ENCODE assay signal across 22 cellular contexts in genomic region chr6:29745386-29745785, GRCh38. TPM values are rescaled to one million over a fixed set of nuclear protein-coding genes. Genes with fewer than 3 reads are reported as not detected.
"Had no signal": no experiment of that assay in that cellular context is flagged by ENCODE, and none has a peak within 500 bp of the region (broad histone marks: within the 10 kb centered on the region; RNA-seq: fewer than 3 reads in every experiment).

No MANE protein-coding gene starts in this region.

- H3K4me3 Mint-ChIP-seq: effector memory CD8-positive, alpha-beta T cell; mesothelial cell of epicardium; natural killer cell treated with Interleukin-12 subunit alpha and Interleukin-12 subunit beta and Interleukin-15 and Interleukin-18, amount 100 ng/mL, for 72 hours; neural progenitor cell; type B pancreatic cell had no signal

- DNase-seq: cortex of kidney; effector memory CD8-positive, alpha-beta T cell; kidney; left lung; mesenchymal stem cell; mucosa of descending colon; naive B cell; stimulated activated CD4-positive, alpha-beta T cell treated with anti-CD3 and anti-CD28 coated beads, Interleukin-12 subunit alpha, Interleukin-12 subunit beta, amount 100 ng/mL, for 4 hours; stimulated activated CD4-positive, alpha-beta T cell treated with anti-CD3 and anti-CD28 coated beads, Interleukin-1b, Interleukin-23, amount 100 ng/mL, for 48 hours; stimulated activated CD4-positive, alpha-beta T cell treated with anti-CD3 and anti-CD28 coated beads, Interleukin-4, amount 100 ng/mL, for 1 hour; stimulated activated CD8-positive, alpha-beta memory T cell treated with anti-CD3 and anti-CD28 coated beads, Interleukin-4, amount 100 ng/mL, for 48 hours; stimulated activated naive CD4-positive, alpha-beta T cell treated with Interleukin-2 at 50 U/mL for 16 hours; stomach; thyroid gland had no signal

- H3K4me3 ChIP-seq: left lung, mucosa of descending colon, neural progenitor cell, right lobe of liver, smooth muscle cell, stomach, thyroid gland had no signal

- H3K4me1 ChIP-seq: neural progenitor cell had no signal

- H3K9me3 ChIP-seq: left lung, mucosa of descending colon, right lobe of liver, stomach, thyroid gland had no signal

- H3K27ac ChIP-seq: left lung, neural progenitor cell, parathyroid adenoma, right lobe of liver, stomach, thyroid gland had no signal

- H3K36me3 ChIP-seq: left lung, neural progenitor cell, right lobe of liver, thyroid gland had no signal

- H3K36me3 Mint-ChIP-seq: mesothelial cell of epicardium; natural killer cell treated with Interleukin-12 subunit alpha and Interleukin-12 subunit beta and Interleukin-15 and Interleukin-18, amount 100 ng/mL, for 72 hours; neural progenitor cell; type B pancreatic cell had no signal

- H3K9me3 Mint-ChIP-seq: effector memory CD8-positive, alpha-beta T cell; mesothelial cell of epicardium; naive B cell; natural killer cell treated with Interleukin-12 subunit alpha and Interleukin-12 subunit beta and Interleukin-15 and Interleukin-18, amount 100 ng/mL, for 72 hours; neural progenitor cell; type B pancreatic cell had no signal

- H3K27ac Mint-ChIP-seq: effector memory CD8-positive, alpha-beta T cell; mesothelial cell of epicardium; natural killer cell treated with Interleukin-12 subunit alpha and Interleukin-12 subunit beta and Interleukin-15 and Interleukin-18, amount 100 ng/mL, for 72 hours; neural progenitor cell; progenitor cell of endocrine pancreas had no signal

- H3K27me3 Mint-ChIP-seq: effector memory CD8-positive, alpha-beta T cell; natural killer cell treated with Interleukin-12 subunit alpha and Interleukin-12 subunit beta and Interleukin-15 and Interleukin-18, amount 100 ng/mL, for 72 hours had no signal

- H3K27me3 ChIP-seq: right lobe of liver, stomach, thyroid gland had no signal

- ATAC-seq: effector memory CD8-positive, alpha-beta T cell; left lung; mucosa of descending colon; natural killer cell treated with Interleukin-12 subunit alpha and Interleukin-12 subunit beta and Interleukin-15 and Interleukin-18, amount 100 ng/mL, for 72 hours; right lobe of liver had no signal

RNA-seq across cellular contexts. Expression of gene HLA-F, which starts 22.2 kb away (rescaled TPM):
- total RNA-seq: progenitor cell of endocrine pancreas had no signal
